ENCODE assay signal across 1 cellular context in genomic region chr14:42407153-42407552, GRCh38.
TF ChIP-seq lines count a peak whose summit lies in the region.

No MANE protein-coding gene starts in this region.

TF ChIP-seq in SK-N-SH, 30 proteins besides CTCF, POLR2A, EP300 and RAD21 (continued from another document):
- TF ChIP-seq ZBTB33 (IDR thresholded peaks at IDR 0.05; ENCODE audit: borderline replicate concordance, low read depth): no peak
- no peak for TF ChIP-seq USF2 (IDR thresholded peaks at IDR 0.05; ENCODE audit: borderline replicate concordance, low read depth, low read length)
- no peak for TF ChIP-seq IRF3 (IDR thresholded peaks at IDR 0.05; ENCODE audit: low read depth, low read length)
- no peak for TF ChIP-seq RFX5 (IDR thresholded peaks at IDR 0.05; ENCODE audit: low read length)
- TF ChIP-seq RXRA (IDR thresholded peaks at IDR 0.05; ENCODE audit: borderline replicate concordance, low read depth): no peak
- TF ChIP-seq MXI1 (IDR thresholded peaks at IDR 0.05; ENCODE audit: low read depth, low read length): no peak
- TF ChIP-seq FOXM1 (IDR thresholded peaks at IDR 0.05; ENCODE audit: low read depth): no peak
- TF ChIP-seq PBX3 (IDR thresholded peaks at IDR 0.05): no peak
- TF ChIP-seq ELF1 (IDR thresholded peaks at IDR 0.05): no peak
